In genomic region chr12:9695150-9695549, GRCh38 we compare ENCODE assay signal across 7 cellular contexts. TPM values are rescaled to one million over a fixed set of nuclear protein-coding genes. Genes with fewer than 3 reads are reported as not detected.
"Had no signal": no experiment of that assay in that cellular context is flagged by ENCODE, and none has a peak within 500 bp of the region (broad histone marks: within the 10 kb centered on the region; RNA-seq: fewer than 3 reads in every experiment).

No MANE protein-coding gene starts in this region.

RNA-seq across cellular contexts. Expression of gene CLECL1, which starts 37.7 kb away (rescaled TPM):
- total RNA-seq: cardiac muscle cell, endodermal cell, epithelial cell of proximal tubule, fibroblast of lung, neural crest cell, urinary bladder had no signal
- polyA plus RNA-seq: cardiac muscle cell, fibroblast of lung, keratinocyte had no signal
